ENCODE assay signal across 22 cellular contexts in genomic region chr1:61091455-61091854, GRCh38. TPM values are rescaled to one million over a fixed set of nuclear protein-coding genes. Genes with fewer than 3 reads are reported as not detected.
DNase-seq lines count a peak whose midpoint lies in the region; ATAC-seq and TF ChIP-seq lines count a peak whose summit lies in the region.
"Had no signal": no experiment of that assay in that cellular context is flagged by ENCODE, and none has a peak within 500 bp of the region (broad histone marks: within the 10 kb centered on the region; RNA-seq: fewer than 3 reads in every experiment).

No MANE protein-coding gene starts in this region.

- WGBS in esophagus muscularis mucosa, result 48% methylated on average over 3 of the region's 3 CpGs
- 38 to 60% methylated on average over 3 of the region's 3 CpGs for WGBS in transverse colon (ENCODE audit: low coverage in 1 of 2), 2 donors

- TF ChIP-seq EP300 in esophagus muscularis mucosa (IDR thresholded peaks at IDR 0.05), result no peak
- no peak for TF ChIP-seq EP300 in transverse colon (IDR thresholded peaks at IDR 0.05; ENCODE audit: low read depth)

- intact Hi-C loops in left cardiac atrium (cut with DNase I), result no loop called here
- intact Hi-C loops in esophagus muscularis mucosa (cut with DNase I), result no loop called here
- intact Hi-C loops in transverse colon (cut with DNase I; ENCODE audit: low total_unique reads), result no loop called here

- TF ChIP-seq POLR2A in esophagus muscularis mucosa (IDR thresholded peaks at IDR 0.05; ENCODE audit: low read depth) (no peak), transverse colon (IDR thresholded peaks at IDR 0.05) (no peak)

- in situ Hi-C loops in transverse colon (cut with MboI; ENCODE audit: low pct_ligation_motif_present in 1 of 4, low pct_unique_long_range_greater_than_20kb in 1 of 4, low sequenced_read_pairs in 3 of 4), result no loop called here

- H3K4me1 ChIP-seq in right atrium auricular region (peaks cover 0 to 88% of the 10 kb centered on the region in 2 donors), esophagus muscularis mucosa (peaks cover 47 to 100% (median 95%) of the 10 kb centered on the region in 4 donors), transverse colon (peaks cover 15 to 82% (median 39%) of the 10 kb centered on the region in 4 donors)
- H3K4me1 ChIP-seq: BE2C, SJSA1 had no signal

- H3K9me3 ChIP-seq in right atrium auricular region (no peaks in the 10 kb centered on the region), esophagus muscularis mucosa (no peaks in the 10 kb centered on the region), transverse colon (no peaks in the 10 kb centered on the region)
- H3K9me3 ChIP-seq: BE2C, SJSA1 had no signal

- no peaks in the 10 kb centered on the region for H3K27me3 ChIP-seq in right atrium auricular region
- no peaks in the 10 kb centered on the region for H3K27me3 ChIP-seq in esophagus muscularis mucosa
- no peaks in the 10 kb centered on the region for H3K27me3 ChIP-seq in transverse colon
- H3K27me3 ChIP-seq: BE2C, SJSA1 had no signal

- ATAC-seq in left cardiac atrium, result no peak
- ATAC-seq in GM19455 (IDR thresholded peaks at IDR 0.05; ENCODE audit: unreplicated experiment), result no peak
- ATAC-seq: HCT116 had no signal

- peak overlapping the region; percentile 49 to 66 for H3K27ac ChIP-seq in right atrium auricular region
- peak overlapping the region; percentile 52 to 98 (median 98) for H3K27ac ChIP-seq in esophagus muscularis mucosa (replicated peaks in 1 of 4)
- peak overlapping the region in 3 of 4 donors; percentile 0 to 16 (median 9) for H3K27ac ChIP-seq in transverse colon
- H3K27ac ChIP-seq: PC-9, SJSA1, WERI-Rb-1 had no signal

- H3K36me3 ChIP-seq in right atrium auricular region (peaks cover 9% of the 10 kb centered on the region), esophagus muscularis mucosa (peaks cover 7 to 14% (median 10%) of the 10 kb centered on the region in 4 donors), transverse colon (peaks cover 0 to 7% (median 0%) of the 10 kb centered on the region in 4 donors)
- H3K36me3 ChIP-seq: SJSA1, WERI-Rb-1 had no signal

- TF ChIP-seq CTCF in right atrium auricular region (IDR thresholded peaks at IDR 0.05) (no peak), esophagus muscularis mucosa (IDR thresholded peaks at IDR 0.05) (no peak), transverse colon (IDR thresholded peaks at IDR 0.05) (no peak)

- H3K4me3 ChIP-seq in right atrium auricular region (no peak overlapping the region), esophagus muscularis mucosa (peak overlapping the region in 1 of 4 donors; percentile 16), transverse colon (no peak overlapping the region)
- H3K4me3 ChIP-seq: PC-9, SJSA1 had no signal

- no peak for DNase-seq in right atrium auricular region (ENCODE audit: low spot score)
- DNase-seq in left cardiac atrium, result no peak
- DNase-seq in esophagus muscularis mucosa (ENCODE audit: extremely low spot score), result no peak
- DNase-seq in pons (ENCODE audit: low spot score), result peak; percentile 47
- DNase-seq in transverse colon, result no peak
- DNase-seq in GM19240 (ENCODE audit: insufficient read length, low spot score), result no peak
- no peak for DNase-seq in activated CD8-positive, alpha-beta memory T cell treated with anti-CD3 and anti-CD28 coated beads for 24 hours
- DNase-seq: activated CD4-positive, alpha-beta T cell treated with anti-CD3 and anti-CD28 coated beads, Interleukin-2, amount 10 ng/mL, durations not matched to agents 7 days and 5 days; activated CD8-positive, alpha-beta memory T cell treated with anti-CD3 and anti-CD28 coated beads, Interleukin-2, amount 50 U/mL, for 4 hours; BE2C; glutamatergic neuron; Karpas-422; MV-4-11; NCI-H187; NCI-H2227 treated with DMSO at 0.1 percent for 48 hours; PC-9; stimulated activated CD4-positive, alpha-beta T cell treated with anti-CD3 and anti-CD28 coated beads, Interleukin-2, amount 100 ng/mL, for 48 hours; stimulated activated naive CD4-positive, alpha-beta T cell treated with Interleukin-2 at 50 U/mL for 16 hours; WERI-Rb-1 had no signal

RNA-seq across cellular contexts. Expression of gene NFIA, which starts 9.1 kb away (rescaled TPM):
- total RNA-seq in right atrium auricular region (10 to 100 TPM; 75.3 to 81.3 TPM), left cardiac atrium (10 to 100 TPM; 94.1 to 97.8 TPM), esophagus muscularis mucosa (100 to 1,000 TPM; 134 to 183 (median 148) TPM), transverse colon (10 to 100 TPM; 17.3 to 37.2 (median 29.8) TPM)

Comparison
In these comparisons a context has a peak if more than half of its experiments do, and no peak if none do; other contexts are left out.
1. H3K27ac ChIP-seq: peak in every context shown above with its lines; median percentile 98 in esophagus muscularis mucosa; 58 in right atrium auricular region; 9 in transverse colon.